Comparison of ENCODE assay signal across 8 cellular contexts in the genomic region with DNA sequence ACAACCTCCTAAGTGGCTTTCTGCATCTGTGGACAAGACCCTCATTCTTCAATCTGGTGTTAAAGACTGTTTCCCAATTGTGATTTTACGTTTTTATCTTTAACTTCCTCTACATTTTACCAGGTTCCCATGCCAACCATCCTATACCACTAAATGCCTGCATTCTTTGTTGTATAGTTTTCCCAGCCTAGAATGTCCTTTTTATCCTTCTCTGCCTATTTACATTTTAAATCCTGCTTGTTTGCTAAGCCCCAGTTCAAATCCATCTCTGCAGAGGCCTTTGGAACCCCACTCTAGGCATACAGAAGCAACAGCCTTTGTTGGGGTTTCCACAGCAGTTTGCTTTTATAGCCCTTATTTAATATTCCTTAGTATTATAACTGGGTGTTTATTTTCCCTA.
"Had no signal": no experiment of that assay in that cellular context is flagged by ENCODE, and none has a peak within 500 bp of the region (broad histone marks: within the 10 kb centered on the region; RNA-seq: fewer than 3 reads in every experiment).

No MANE protein-coding gene starts in this region.

- H3K4me3 ChIP-seq: GM12878 had no signal

- FAIRE-seq: G401.6, GM12878, GM12891, GM12892, GM18507, GM19239 had no signal

- DNase-seq: GDM1, GF-D8 had no signal

- ATAC-seq: GM12878 had no signal
